ENCODE assay signal across 16 cellular contexts in the genomic region with DNA sequence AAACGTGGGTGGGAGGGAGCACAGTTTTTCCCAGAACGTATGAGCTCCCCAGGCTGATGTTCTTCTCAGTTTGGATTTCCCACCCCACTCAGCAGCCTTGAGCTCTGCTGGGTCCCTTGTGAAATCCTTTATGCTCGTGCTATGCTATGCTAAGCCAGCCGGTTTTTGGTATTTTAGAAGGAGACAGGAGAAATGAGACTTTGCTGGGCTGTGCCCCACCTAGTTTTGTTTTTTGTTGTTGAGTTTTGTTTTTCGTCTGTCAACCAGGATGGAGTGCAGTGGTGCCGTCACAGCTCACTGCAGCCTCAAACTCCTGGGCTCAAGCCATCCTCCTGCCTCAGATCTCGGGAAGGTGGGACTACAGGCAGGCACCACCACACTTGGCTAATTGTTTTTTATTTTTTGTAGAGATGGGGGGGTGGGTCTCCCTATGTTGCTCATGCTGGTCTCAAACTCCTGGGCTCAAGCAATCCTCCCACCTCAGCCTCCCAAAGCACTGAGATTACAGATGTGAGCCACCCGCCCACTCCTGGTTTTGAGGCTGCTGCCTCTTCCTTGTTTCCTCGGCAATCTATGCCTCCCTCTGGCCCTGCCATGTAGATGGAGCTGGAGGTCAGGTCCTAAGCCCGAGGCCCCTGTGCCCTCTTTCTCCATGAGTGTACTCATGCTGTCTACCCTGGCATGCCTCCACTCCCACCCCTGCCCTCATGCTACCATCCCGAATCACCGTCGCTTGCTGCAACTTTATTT. TPM values are rescaled to one million over a fixed set of nuclear protein-coding genes. Genes with fewer than 3 reads are reported as not detected.
DNase-seq lines count a peak whose midpoint lies in the region; ATAC-seq lines count a peak whose summit lies in the region.
"Had no signal": no experiment of that assay in that cellular context is flagged by ENCODE, and none has a peak within 500 bp of the region (broad histone marks: within the 10 kb centered on the region; RNA-seq: fewer than 3 reads in every experiment).

No MANE protein-coding gene starts in this region.

- no peaks in the 10 kb centered on the region for H3K36me3 ChIP-seq in thymus (ENCODE audit: control insufficient read depth, insufficient read depth)
- H3K36me3 ChIP-seq: thyroid gland had no signal

- H3K4me1 Mint-ChIP-seq in effector memory CD8-positive, alpha-beta T cell (ENCODE audit: low read depth in 2 of 2), result peaks cover 15 to 16% of the 10 kb centered on the region in 2 donors

- no peaks in the 10 kb centered on the region for H3K27me3 ChIP-seq in thymus (ENCODE audit: control insufficient read depth, insufficient read depth)
- H3K27me3 ChIP-seq: thyroid gland had no signal

- no peak overlapping the region for H3K4me3 ChIP-seq in thymus (ENCODE audit: low read length)
- H3K4me3 ChIP-seq: K562, lung, skin epidermis, thyroid gland had no signal

- no peak for DNase-seq in Right ventricle myocardium superior
- no peak for DNase-seq in cardiac septum (ENCODE audit: low spot score)
- DNase-seq in effector memory CD8-positive, alpha-beta T cell, result no peak
- no peak for DNase-seq in NCI-H2171 (lab: John Stamatoyannopoulos, UW)
- DNase-seq in posterior cingulate gyrus, result no peak
- no peak for DNase-seq in H4 (ENCODE audit: low spot score)
- DNase-seq: activated CD4-positive, alpha-beta T cell treated with anti-CD3 and anti-CD28 coated beads for 4 hours; activated effector memory CD4-positive, alpha-beta T cell treated with Interleukin-2 at 50 U/mL for 16 hours; DMS53; thyroid gland had no signal

- no peak overlapping the region for H3K4me3 Mint-ChIP-seq in effector memory CD8-positive, alpha-beta T cell
- H3K4me3 Mint-ChIP-seq: brain had no signal

- WGBS in thymus, result 88% methylated on average over 13 of the region's 13 CpGs

- H3K27ac Mint-ChIP-seq in effector memory CD8-positive, alpha-beta T cell, result peak overlapping the region; percentile 29 to 51

- peak overlapping the region; percentile 36 for H3K27ac ChIP-seq in thymus (ENCODE audit: low read depth)
- H3K27ac ChIP-seq: thyroid gland had no signal

- H3K27me3 Mint-ChIP-seq in effector memory CD8-positive, alpha-beta T cell, result peaks cover 0 to 7% of the 10 kb centered on the region in 2 donors

- H3K9me3 ChIP-seq in thymus (ENCODE audit: control insufficient read depth), result no peaks in the 10 kb centered on the region
- H3K9me3 ChIP-seq: thyroid gland had no signal

- H3K4me1 ChIP-seq in thymus (ENCODE audit: control insufficient read depth, insufficient read depth, low read length), result no peaks in the 10 kb centered on the region

- peak; percentile 8 for ATAC-seq in Right ventricle myocardium superior (ENCODE audit: poor library complexity)
- ATAC-seq in HG03045 (IDR thresholded peaks at IDR 0.05; ENCODE audit: unreplicated experiment), result peak; percentile 45
- no peak for ATAC-seq in effector memory CD8-positive, alpha-beta T cell (replicated peaks)
- ATAC-seq: K562 had no signal

- no peaks in the 10 kb centered on the region for H3K9me3 Mint-ChIP-seq in effector memory CD8-positive, alpha-beta T cell
- H3K9me3 Mint-ChIP-seq: brain had no signal

- intact Hi-C loops in Right ventricle myocardium superior (cut with DNase I) (no loop called here), cardiac septum (cut with DNase I) (no loop called here), posterior cingulate gyrus (cut with DNase I) (no loop called here)

- no peaks in the 10 kb centered on the region for H3K36me3 Mint-ChIP-seq in effector memory CD8-positive, alpha-beta T cell (ENCODE audit: insufficient read depth)
- H3K36me3 Mint-ChIP-seq: brain had no signal

RNA-seq across cellular contexts. Expression of a gene that starts 17.5 kb away (rescaled TPM):
- total RNA-seq in Right ventricle myocardium superior (20.0 TPM), cardiac septum (16.3 TPM)
- polyA plus RNA-seq in thymus, result 24.4 TPM
- 5.2 and 5.6 TPM in 2 replicates for total RNA-seq in H4 (2014; rRNA removed; shearing (Covaris generic))
